13 cellular contexts compared by ENCODE assay signal in genomic region chr6:126300735-126301134, GRCh38. TPM values are rescaled to one million over a fixed set of nuclear protein-coding genes. Genes with fewer than 3 reads are reported as not detected.
A peak's percentile ranks its signal among the peaks of the same experiment; 100 is the strongest.
DNase-seq lines count a peak whose midpoint lies in the region; ATAC-seq and TF ChIP-seq lines count a peak whose summit lies in the region.
"Had no signal": no experiment of that assay in that cellular context is flagged by ENCODE, and none has a peak within 500 bp of the region (broad histone marks: within the 10 kb centered on the region; RNA-seq: fewer than 3 reads in every experiment).

No MANE protein-coding gene starts in this region.

- no peak for TF ChIP-seq POLR2A in esophagus squamous epithelium (IDR thresholded peaks at IDR 0.05)

- H3K4me3 ChIP-seq in esophagus squamous epithelium = no peak overlapping the region

- H3K4me1 Mint-ChIP-seq in activated CD8-positive, alpha-beta T cell treated with anti-CD3 and anti-CD28 coated beads for 36 hours (ENCODE audit: low read depth) = peaks cover 5% of the 10 kb centered on the region
- H3K4me1 Mint-ChIP-seq: stimulated activated effector memory CD8-positive, alpha-beta T cell treated with anti-CD3 and anti-CD28 coated beads, Interleukin-12 subunit alpha, Interleukin-12 subunit beta, amount 100 ng/mL, for 72 hours had no signal

- H3K27ac Mint-ChIP-seq in activated CD8-positive, alpha-beta T cell treated with anti-CD3 and anti-CD28 coated beads for 36 hours = no peak overlapping the region
- H3K27ac Mint-ChIP-seq: natural killer cell treated with Interleukin-12 subunit alpha and Interleukin-12 subunit beta and Interleukin-15 and Interleukin-18, amount 100 ng/mL, for 72 hours; stimulated activated effector memory CD8-positive, alpha-beta T cell treated with anti-CD3 and anti-CD28 coated beads, Interleukin-12 subunit alpha, Interleukin-12 subunit beta, amount 100 ng/mL, for 72 hours had no signal

- no peak for DNase-seq in activated CD8-positive, alpha-beta T cell treated with anti-CD3 and anti-CD28 coated beads for 36 hours
- DNase-seq in stimulated activated naive CD8-positive, alpha-beta T cell treated with anti-CD3 and anti-CD28 coated beads, Interleukin-15, Interleukin-2, amounts not matched to agents 100 U/mL and 50 U/mL, for 24 hours = no peak
- no peak for DNase-seq in posterior cingulate gyrus
- no peak for DNase-seq in esophagus squamous epithelium (lab: John Stamatoyannopoulos, UW)
- DNase-seq in activated naive CD4-positive, alpha-beta T cell treated with anti-CD3 and anti-CD28 coated beads, Interleukin-2, amount 50 U/mL, for 16 hours = no peak
- DNase-seq: islet precursor cell; NCI-H510A; stimulated activated CD4-positive, alpha-beta T cell treated with anti-CD3 and anti-CD28 coated beads, Interleukin-12 subunit alpha, Interleukin-12 subunit beta, amount 100 ng/mL, for 4 hours had no signal

- no peaks in the 10 kb centered on the region for H3K9me3 Mint-ChIP-seq in activated CD8-positive, alpha-beta T cell treated with anti-CD3 and anti-CD28 coated beads for 36 hours
- H3K9me3 Mint-ChIP-seq: stimulated activated effector memory CD8-positive, alpha-beta T cell treated with anti-CD3 and anti-CD28 coated beads, Interleukin-12 subunit alpha, Interleukin-12 subunit beta, amount 100 ng/mL, for 72 hours had no signal

- TF ChIP-seq CTCF in activated CD8-positive, alpha-beta T cell treated with anti-CD3 and anti-CD28 coated beads for 36 hours (IDR thresholded peaks at IDR 0.05) = no peak
- no peak for TF ChIP-seq CTCF in esophagus squamous epithelium (IDR thresholded peaks at IDR 0.05)

- H3K36me3 ChIP-seq in esophagus squamous epithelium = no peaks in the 10 kb centered on the region

- CTCF ChIA-PET in activated CD8-positive, alpha-beta T cell treated with anti-CD3 and anti-CD28 coated beads for 36 hours (lab: Charles Lee) = no interaction called here

- POLR2A ChIA-PET in activated CD8-positive, alpha-beta T cell treated with anti-CD3 and anti-CD28 coated beads for 36 hours (lab: Charles Lee) = no interaction called here

- H3K4me1 ChIP-seq in esophagus squamous epithelium = no peaks in the 10 kb centered on the region

- intact Hi-C loops in activated CD8-positive, alpha-beta T cell treated with anti-CD3 and anti-CD28 coated beads for 36 hours (cut with micrococcal nuclease) = no loop called here
- intact Hi-C loops in posterior cingulate gyrus (cut with DNase I) = no loop called here
- intact Hi-C loops in esophagus squamous epithelium (cut with DNase I) = no loop called here

- no peak overlapping the region for H3K4me3 Mint-ChIP-seq in activated CD8-positive, alpha-beta T cell treated with anti-CD3 and anti-CD28 coated beads for 36 hours
- H3K4me3 Mint-ChIP-seq: natural killer cell treated with Interleukin-12 subunit alpha and Interleukin-12 subunit beta and Interleukin-15 and Interleukin-18, amount 100 ng/mL, for 72 hours; stimulated activated effector memory CD8-positive, alpha-beta T cell treated with anti-CD3 and anti-CD28 coated beads, Interleukin-12 subunit alpha, Interleukin-12 subunit beta, amount 100 ng/mL, for 72 hours had no signal

- ATAC-seq in GM18519 (IDR thresholded peaks at IDR 0.05; ENCODE audit: low FRiP score, unreplicated experiment) (peak; percentile 90), GM21447 (IDR thresholded peaks at IDR 0.05; ENCODE audit: unreplicated experiment) (peak; percentile 90), HG03095 (IDR thresholded peaks at IDR 0.05; ENCODE audit: unreplicated experiment) (peak; percentile 79)
- ATAC-seq in activated CD8-positive, alpha-beta T cell treated with anti-CD3 and anti-CD28 coated beads for 36 hours = peak; percentile 42
- no peak for ATAC-seq in stimulated activated naive CD8-positive, alpha-beta T cell treated with anti-CD3 and anti-CD28 coated beads, Interleukin-15, Interleukin-2, amounts not matched to agents 100 U/mL and 50 U/mL, for 24 hours
- ATAC-seq: natural killer cell treated with Interleukin-12 subunit alpha and Interleukin-12 subunit beta and Interleukin-15 and Interleukin-18, amount 100 ng/mL, for 72 hours; stimulated activated effector memory CD8-positive, alpha-beta T cell treated with anti-CD3 and anti-CD28 coated beads, Interleukin-12 subunit alpha, Interleukin-12 subunit beta, amount 100 ng/mL, for 72 hours had no signal

- H3K27ac ChIP-seq in esophagus squamous epithelium = no peak overlapping the region

- H3K9me3 ChIP-seq in esophagus squamous epithelium = no peaks in the 10 kb centered on the region

- H3K36me3 Mint-ChIP-seq in activated CD8-positive, alpha-beta T cell treated with anti-CD3 and anti-CD28 coated beads for 36 hours (ENCODE audit: low read depth) = no peaks in the 10 kb centered on the region
- H3K36me3 Mint-ChIP-seq: natural killer cell treated with Interleukin-12 subunit alpha and Interleukin-12 subunit beta and Interleukin-15 and Interleukin-18, amount 100 ng/mL, for 72 hours; stimulated activated effector memory CD8-positive, alpha-beta T cell treated with anti-CD3 and anti-CD28 coated beads, Interleukin-12 subunit alpha, Interleukin-12 subunit beta, amount 100 ng/mL, for 72 hours had no signal

- H3K27me3 ChIP-seq in esophagus squamous epithelium = no peaks in the 10 kb centered on the region

- peaks cover 2% of the 10 kb centered on the region for H3K27me3 Mint-ChIP-seq in activated CD8-positive, alpha-beta T cell treated with anti-CD3 and anti-CD28 coated beads for 36 hours
- H3K27me3 Mint-ChIP-seq: natural killer cell treated with Interleukin-12 subunit alpha and Interleukin-12 subunit beta and Interleukin-15 and Interleukin-18, amount 100 ng/mL, for 72 hours had no signal

RNA-seq across cellular contexts. Expression of gene CENPW, which starts 39.2 kb away (rescaled TPM):
- total RNA-seq in activated CD8-positive, alpha-beta T cell treated with anti-CD3 and anti-CD28 coated beads for 36 hours = 10 to 100 TPM; 65.8 to 66.5 TPM
- 10 to 100 TPM in 3 of 4 donors, 1 to 10 TPM in 1; 2.1 to 22.1 (median 12.1) TPM for total RNA-seq in esophagus squamous epithelium
